In genomic region chr1:2213576-2214505, GRCh38 we compare ENCODE assay signal across 11 cellular contexts. TPM values are rescaled to one million over a fixed set of nuclear protein-coding genes. Genes with fewer than 3 reads are reported as not detected.
DNase-seq lines count a peak whose midpoint lies in the region; ATAC-seq and TF ChIP-seq lines count a peak whose summit lies in the region.
"Had no signal": no experiment of that assay in that cellular context is flagged by ENCODE, and none has a peak within 500 bp of the region (broad histone marks: within the 10 kb centered on the region; RNA-seq: fewer than 3 reads in every experiment).

No MANE protein-coding gene starts in this region.

- peaks cover 0 to 9% (median 0%) of the 10 kb centered on the region in 3 donors for H3K4me1 Mint-ChIP-seq in CD8-positive, alpha-beta memory T cell
- H3K4me1 Mint-ChIP-seq in MCF 10A (ENCODE audit: insufficient read depth, unreplicated experiment): peaks cover 6% of the 10 kb centered on the region
- H3K4me1 Mint-ChIP-seq: stimulated activated memory B cell treated with anti-CD40 and anti-IgM and Interleukin-4, amounts not matched to agents 10 μg/mL and 1 μg/mL and 100 μg/mL, for 72 hours had no signal

- BruUV-seq in MCF 10A (replicated peaks; lab: Mats Ljungman, UMichigan): no TSS peak

- H3K36me3 ChIP-seq in CD8-positive, alpha-beta memory T cell (ENCODE audit: insufficient read depth, low read length): no peaks in the 10 kb centered on the region
- H3K36me3 ChIP-seq in hepatocyte (replicated peaks; ENCODE audit: insufficient read depth, low read depth): no peaks in the 10 kb centered on the region

- intact Hi-C loops in MCF 10A (cut with micrococcal nuclease): loop anchor here (1.0 kb wide), 1 partner anchor 167 kb away; no protein-coding TSS in a partner anchor

- no peaks in the 10 kb centered on the region for H3K27me3 Mint-ChIP-seq in CD8-positive, alpha-beta memory T cell
- H3K27me3 Mint-ChIP-seq in MCF 10A (ENCODE audit: insufficient read depth, unreplicated experiment): no peaks in the 10 kb centered on the region
- H3K27me3 Mint-ChIP-seq: stimulated activated memory B cell treated with anti-CD40 and anti-IgM and Interleukin-4, amounts not matched to agents 10 μg/mL and 1 μg/mL and 100 μg/mL, for 72 hours had no signal

- H3K9me3 Mint-ChIP-seq in CD8-positive, alpha-beta memory T cell: no peaks in the 10 kb centered on the region
- peaks cover 4% of the 10 kb centered on the region for H3K9me3 Mint-ChIP-seq in MCF 10A (ENCODE audit: unreplicated experiment)

- H3K27me3 ChIP-seq in CD8-positive, alpha-beta memory T cell (ENCODE audit: insufficient read depth, low read length, poor library complexity, severe bottlenecking): no peaks in the 10 kb centered on the region
- no peaks in the 10 kb centered on the region for H3K27me3 ChIP-seq in hepatocyte

- H3K4me2 ChIP-seq in hepatocyte: peak overlapping the region; percentile 80

- H4K20me1 ChIP-seq in hepatocyte (ENCODE audit: insufficient read depth, poor library complexity, severe bottlenecking): no peaks in the 10 kb centered on the region

- no peaks in the 10 kb centered on the region for H3K9me2 ChIP-seq in hepatocyte (replicated peaks; ENCODE audit: insufficient read depth)

- DNase-seq in CD8-positive, alpha-beta memory T cell: no peak
- DNase-seq in MCF 10A (ENCODE audit: unreplicated experiment): no peak
- DNase-seq in hepatocyte (ENCODE audit: low spot score): peak; percentile 69
- peak; percentile 21 for DNase-seq in retina
- no peak for DNase-seq in GM10248 (ENCODE audit: extremely low spot score)
- no peak for DNase-seq in stimulated activated CD4-positive, alpha-beta T cell treated with anti-CD3 and anti-CD28 coated beads, Interleukin-1b, Interleukin-23, amount 100 ng/mL, for 48 hours
- no peak for DNase-seq in HuH-7 (ENCODE audit: low spot score)
- DNase-seq: DMS79 treated with DMSO at 0.1 percent for 48 hours, NCI-H2029 treated with DMSO at 0.1 percent for 48 hours had no signal

- POLR2A ChIA-PET in CD8-positive, alpha-beta memory T cell (lab: Charles Lee): no interaction called here
- POLR2A ChIA-PET in MCF 10A (lab: Yijun Ruan, JAX) (no interaction called here), GM10248 (lab: Yijun Ruan, JAX) (no interaction called here)

- TF ChIP-seq CTCF in MCF 10A (IDR thresholded peaks at IDR 0.05; ENCODE audit: unreplicated experiment) (no peak), hepatocyte (IDR thresholded peaks at IDR 0.05; ENCODE audit: poor library complexity) (no peak), GM10248 (IDR thresholded peaks at IDR 0.05; ENCODE audit: control extremely low read depth, extremely low read depth, low read depth, missing control alignments) (no peak)

- CTCF ChIA-PET in CD8-positive, alpha-beta memory T cell (lab: Charles Lee): interaction anchor here (1.0 kb wide), 1 partner anchor 168 kb away, joined by 4 read pairs; no protein-coding TSS in a partner anchor
- CTCF ChIA-PET in MCF 10A (lab: Yijun Ruan, JAX): no interaction called here
- CTCF ChIA-PET in GM10248 (lab: Yijun Ruan, JAX): no interaction called here

- H3K27ac Mint-ChIP-seq in CD8-positive, alpha-beta memory T cell: no peak overlapping the region
- H3K27ac Mint-ChIP-seq in MCF 10A (ENCODE audit: low read depth, unreplicated experiment): peak overlapping the region; percentile 83
- H3K27ac Mint-ChIP-seq: stimulated activated memory B cell treated with anti-CD40 and anti-IgM and Interleukin-4, amounts not matched to agents 10 μg/mL and 1 μg/mL and 100 μg/mL, for 72 hours had no signal

- peak overlapping the region; percentile 53 for H3K27ac ChIP-seq in CD8-positive, alpha-beta memory T cell (ENCODE audit: low read depth, low read length)
- H3K27ac ChIP-seq in hepatocyte: peak overlapping the region; percentile 93

- no peaks in the 10 kb centered on the region for H3K9me3 ChIP-seq in CD8-positive, alpha-beta memory T cell (ENCODE audit: low read length)
- no peaks in the 10 kb centered on the region for H3K9me3 ChIP-seq in hepatocyte (ENCODE audit: low read depth)

- no peak overlapping the region for H3K4me3 ChIP-seq in CD8-positive, alpha-beta memory T cell (ENCODE audit: low read length)
- no peak overlapping the region for H3K4me3 ChIP-seq in hepatocyte

- peaks cover 15% of the 10 kb centered on the region for H3K4me1 ChIP-seq in CD8-positive, alpha-beta memory T cell (ENCODE audit: insufficient read depth, low read length)
- peaks cover 41% of the 10 kb centered on the region for H3K4me1 ChIP-seq in hepatocyte (ENCODE audit: insufficient read depth)

- H3K4me3 Mint-ChIP-seq in CD8-positive, alpha-beta memory T cell: peak overlapping the region in 1 of 7 donors; percentile 79
- H3K4me3 Mint-ChIP-seq in MCF 10A (ENCODE audit: unreplicated experiment): peak overlapping the region; percentile 16
- H3K4me3 Mint-ChIP-seq: stimulated activated memory B cell treated with anti-CD40 and anti-IgM and Interleukin-4, amounts not matched to agents 10 μg/mL and 1 μg/mL and 100 μg/mL, for 72 hours had no signal

- H3K36me3 Mint-ChIP-seq in CD8-positive, alpha-beta memory T cell: no peaks in the 10 kb centered on the region
- H3K36me3 Mint-ChIP-seq in MCF 10A (ENCODE audit: insufficient read depth, unreplicated experiment): no peaks in the 10 kb centered on the region
- H3K36me3 Mint-ChIP-seq: stimulated activated memory B cell treated with anti-CD40 and anti-IgM and Interleukin-4, amounts not matched to agents 10 μg/mL and 1 μg/mL and 100 μg/mL, for 72 hours had no signal

- H3K79me2 ChIP-seq in hepatocyte: no peaks in the 10 kb centered on the region

- H2AFZ ChIP-seq in hepatocyte: no peak overlapping the region

- 84% methylated on average over 19 of the region's 32 CpGs for WGBS in hepatocyte (ENCODE audit: low lambda C conversion rate, missing lambda C conversion rate)

- ATAC-seq in HG02642 (IDR thresholded peaks at IDR 0.05; ENCODE audit: poor library complexity, unreplicated experiment): no peak
- ATAC-seq: stimulated activated memory B cell treated with anti-CD40 and anti-IgM and Interleukin-4, amounts not matched to agents 10 μg/mL and 1 μg/mL and 100 μg/mL, for 72 hours had no signal

RNA-seq across cellular contexts. Expression of gene SKI, which starts 14.3 kb away (rescaled TPM):
- total RNA-seq in CD8-positive, alpha-beta memory T cell: 10 to 100 TPM; 35.9 to 38.4 TPM
- polyA plus RNA-seq in CD8-positive, alpha-beta memory T cell: 0.94 TPM
- total RNA-seq in MCF 10A (2022): 42.7 and 53.7 TPM in 2 replicates
- total RNA-seq in hepatocyte: 17.1 and 21.9 TPM in 2 replicates
- polyA plus RNA-seq in hepatocyte: 5.1 and 6.9 TPM in 2 replicates

RNA-seq across cellular contexts. Expression of gene FAAP20, which starts 19.3 kb away (rescaled TPM):
- total RNA-seq in CD8-positive, alpha-beta memory T cell: 10 to 100 TPM; 65.0 to 72.5 TPM
- 66.4 TPM for polyA plus RNA-seq in CD8-positive, alpha-beta memory T cell
- total RNA-seq in MCF 10A (2022): 75.9 and 88.8 TPM in 2 replicates
- total RNA-seq in hepatocyte: 24.9 and 36.6 TPM in 2 replicates
- 117 and 135 TPM in 2 replicates for polyA plus RNA-seq in hepatocyte

Comparison
In these comparisons a context has a peak if more than half of its experiments do, and no peak if none do; other contexts are left out.
1. DNase-seq: peak in hepatocyte (single experiment) and retina (single experiment); none in CD8-positive, alpha-beta memory T cell (0 of 5), MCF 10A (single experiment), GM10248 (single experiment), stimulated activated CD4-positive, alpha-beta T cell treated with anti-CD3 and anti-CD28 coated beads, Interleukin-1b, Interleukin-23, amount 100 ng/mL, for 48 hours (single experiment) and HuH-7 (single experiment).